Comparison of ENCODE assay signal across 8 cellular contexts in genomic region chr2:37672870-37673184, GRCh38. TPM values are rescaled to one million over a fixed set of nuclear protein-coding genes. Genes with fewer than 3 reads are reported as not detected.
DNase-seq lines count a peak whose midpoint lies in the region; TF ChIP-seq lines count a peak whose summit lies in the region.

No MANE protein-coding gene starts in this region.

- H3K27ac ChIP-seq in CD4-positive, alpha-beta memory T cell (ENCODE audit: low read depth, low read length) = peak overlapping the region; percentile 85
- H3K27ac ChIP-seq in PC-9 (peak overlapping the region; percentile 90), osteoblast (ENCODE audit: low read depth, low read length) (no peak overlapping the region)

- H3K4me3 Mint-ChIP-seq in CD4-positive, alpha-beta memory T cell = peak overlapping the region; percentile 75 to 97 (median 86)

- H3K9me2 ChIP-seq in PC-9 (ENCODE audit: insufficient read depth) = no peaks in the 10 kb centered on the region

- H2AFZ ChIP-seq in PC-9 = peak overlapping the region; percentile 77
- H2AFZ ChIP-seq in osteoblast (ENCODE audit: low read length) = peak overlapping the region; percentile 58

- H3K4me2 ChIP-seq in PC-9 (peak overlapping the region; percentile 88), osteoblast (ENCODE audit: insufficient read depth, low read length) (peak overlapping the region; percentile 76)

- H3K4me1 ChIP-seq in CD4-positive, alpha-beta memory T cell (ENCODE audit: insufficient read depth, low read length) = peaks cover 29% of the 10 kb centered on the region
- H3K4me1 ChIP-seq in PC-9 (replicated peaks; ENCODE audit: insufficient read depth) (peaks cover 38% of the 10 kb centered on the region), osteoblast (ENCODE audit: insufficient read depth, low read length) (peaks cover 19% of the 10 kb centered on the region)

- H3K27ac Mint-ChIP-seq in CD4-positive, alpha-beta memory T cell = peak overlapping the region; percentile 52 to 95 (median 87)

- H3K9me3 Mint-ChIP-seq in CD4-positive, alpha-beta memory T cell = no peaks in the 10 kb centered on the region

- peaks cover 22 to 52% (median 37%) of the 10 kb centered on the region in 4 donors for H3K4me1 Mint-ChIP-seq in CD4-positive, alpha-beta memory T cell

- CTCF ChIA-PET in CD4-positive, alpha-beta memory T cell (lab: Charles Lee; ENCODE audit: partially characterized antibody) = interaction anchor here (1.0 to 1.3 kb wide), 2 partner anchors 47 to 258 kb away, joined by 3 to 4 read pairs; no protein-coding TSS in a partner anchor
- CTCF ChIA-PET in PC-9 (lab: Charles Lee) = interaction anchor here (0.6 to 1.1 kb wide), 3 partner anchors 19 to 204 kb away, joined by 3 to 9 read pairs (median 3); no protein-coding TSS in a partner anchor

- H3K36me3 Mint-ChIP-seq in CD4-positive, alpha-beta memory T cell = peaks cover 0 to 23% of the 10 kb centered on the region in 2 donors

- no peaks in the 10 kb centered on the region for H3K27me3 Mint-ChIP-seq in CD4-positive, alpha-beta memory T cell

- no peaks in the 10 kb centered on the region for H3K36me3 ChIP-seq in CD4-positive, alpha-beta memory T cell (ENCODE audit: insufficient read depth, low read length)
- H3K36me3 ChIP-seq in PC-9 (ENCODE audit: low read depth) (peaks cover 8% of the 10 kb centered on the region; the same call in 1 of the 2 replicates), osteoblast (ENCODE audit: insufficient read depth, low read length) (peaks cover 22% of the 10 kb centered on the region)

- DNase-seq in CD4-positive, alpha-beta memory T cell = no peak
- DNase-seq in PC-9 (no peak), epithelial cell of esophagus (ENCODE audit: low read depth) (no peak), osteoblast (ENCODE audit: insufficient read length, low spot score, missing footprints) (no peak), pons (ENCODE audit: low spot score) (no peak), SW 1271 (lab: John Stamatoyannopoulos, UW) (no peak), dedifferentiated amniotic fluid mesenchymal stem cell (ENCODE audit: extremely low spot score) (no peak), DMS153 (lab: John Stamatoyannopoulos, UW) (no peak)

- H3K4me3 ChIP-seq in CD4-positive, alpha-beta memory T cell (ENCODE audit: low read length in 2 of 2) = peak overlapping the region; percentile 65 to 89
- peak overlapping the region; percentile 79 for H3K4me3 ChIP-seq in PC-9
- H3K4me3 ChIP-seq in epithelial cell of esophagus (ENCODE audit: low read length) = peak overlapping the region; percentile 71
- H3K4me3 ChIP-seq in osteoblast (ENCODE audit: insufficient read depth, low read length) = peak overlapping the region; percentile 93

- H4K20me1 ChIP-seq in PC-9 (ENCODE audit: insufficient read depth) (peaks cover 28% of the 10 kb centered on the region), osteoblast (ENCODE audit: insufficient read depth, low read length) (peaks cover 27% of the 10 kb centered on the region)

- H3F3A ChIP-seq in PC-9 (ENCODE audit: insufficient read depth, low read depth) = peaks cover 18% of the 10 kb centered on the region

- intact Hi-C loops in CD4-positive, alpha-beta memory T cell (cut with micrococcal nuclease) = loop anchor here (5.0 kb wide), 3 partner anchors 36 to 159 kb away; no protein-coding TSS in a partner anchor
- intact Hi-C loops in PC-9 (cut with micrococcal nuclease; ENCODE audit: unreplicated experiment) = loop anchor here (1.0 to 5.0 kb wide), 9 partner anchors 16 to 204 kb away; no protein-coding TSS in a partner anchor

- POLR2A ChIA-PET in CD4-positive, alpha-beta memory T cell (lab: Charles Lee; ENCODE audit: partially characterized antibody) = interaction anchor here (1.0 to 5.1 kb wide), 18 partner anchors 9 to 258 kb away, joined by 3 to 116 read pairs (median 7); no protein-coding TSS in a partner anchor
- POLR2A ChIA-PET in PC-9 (lab: Charles Lee; ENCODE audit: unreplicated experiment) = no interaction called here

- H3K27me3 ChIP-seq in CD4-positive, alpha-beta memory T cell (ENCODE audit: insufficient read depth, low read length) = no peaks in the 10 kb centered on the region
- H3K27me3 ChIP-seq in PC-9 (ENCODE audit: insufficient read depth, low read depth) (no peaks in the 10 kb centered on the region), osteoblast (ENCODE audit: insufficient read depth, low read length) (no peaks in the 10 kb centered on the region)

- H3K79me2 ChIP-seq in PC-9 (ENCODE audit: low read depth) = peaks cover 36% of the 10 kb centered on the region
- H3K79me2 ChIP-seq in osteoblast (ENCODE audit: insufficient read depth, low read length) = peaks cover 36% of the 10 kb centered on the region

- no peaks in the 10 kb centered on the region for H3K9me3 ChIP-seq in CD4-positive, alpha-beta memory T cell (ENCODE audit: control insufficient read depth in 1 of 2, low read length in 2 of 2)
- H3K9me3 ChIP-seq in PC-9 (ENCODE audit: insufficient read depth, low read depth) = no peaks in the 10 kb centered on the region
- H3K9me3 ChIP-seq in osteoblast (ENCODE audit: low read depth, low read length) = no peaks in the 10 kb centered on the region

- no peak for TF ChIP-seq CTCF in PC-9 (conservative IDR thresholded peaks at IDR 0.05)
- no peak for TF ChIP-seq CTCF in epithelial cell of esophagus (IDR thresholded peaks at IDR 0.05; ENCODE audit: insufficient read depth, low read depth, low read length, missing control alignments)
- no peak for TF ChIP-seq CTCF in osteoblast (IDR thresholded peaks at IDR 0.05; ENCODE audit: extremely low read depth, low read depth, low read length)

- BruUV-seq in PC-9 (replicated peaks; lab: Mats Ljungman, UMichigan) = TSS peak; percentile 83

RNA-seq across cellular contexts. Expression of gene CDC42EP3, which starts 1.4 kb away (rescaled TPM):
- 10 to 100 TPM; 56.1 to 60.9 TPM for total RNA-seq in CD4-positive, alpha-beta memory T cell
- 100 to 1,000 TPM in 1 of 2 donors, 10 to 100 TPM in 1; 59.3 to 107 TPM for polyA plus RNA-seq in CD4-positive, alpha-beta memory T cell
- 41.6 and 54.1 TPM in 2 replicates for total RNA-seq in PC-9 (2021)
- 121 and 136 TPM in 2 replicates for total RNA-seq in osteoblast
